Comparison of ENCODE assay signal across 16 cellular contexts in genomic region chr12:24608108-24608507, GRCh38.
A peak's percentile ranks its signal among the peaks of the same experiment; 100 is the strongest.
DNase-seq lines count a peak whose midpoint lies in the region; ATAC-seq and TF ChIP-seq lines count a peak whose summit lies in the region.
"Had no signal": no experiment of that assay in that cellular context is flagged by ENCODE, and none has a peak within 500 bp of the region (broad histone marks: within the 10 kb centered on the region; RNA-seq: fewer than 3 reads in every experiment).

No MANE protein-coding gene starts in this region.

- no peak overlapping the region for H4K5ac ChIP-seq in mesendoderm (ENCODE audit: low read length)

- H3K4ac ChIP-seq in mesendoderm (ENCODE audit: low read depth, low read length) = no peak overlapping the region

- H3K27me3 ChIP-seq in endodermal cell (ENCODE audit: control insufficient read depth, insufficient read depth, low read length, poor library complexity, severe bottlenecking) = no peaks in the 10 kb centered on the region
- H3K27me3 ChIP-seq in mesendoderm (ENCODE audit: insufficient read depth, low read length, poor library complexity) = no peaks in the 10 kb centered on the region
- no peaks in the 10 kb centered on the region for H3K27me3 ChIP-seq in Karpas-422 (ENCODE audit: low read length)

- H3K9me3 ChIP-seq in endodermal cell (ENCODE audit: control insufficient read depth, low read length) = peaks cover 38% of the 10 kb centered on the region
- no peaks in the 10 kb centered on the region for H3K9me3 ChIP-seq in Karpas-422 (ENCODE audit: low read length)
- H3K9me3 ChIP-seq: HAP-1 had no signal

- no peak overlapping the region for H2AFZ ChIP-seq in Karpas-422 (ENCODE audit: low read length)

- DNase-seq in activated B cell treated with CpG ODN at 0.5 μM for 24 hours (no peak), endodermal cell (no peak), mesendoderm (no peak), Karpas-422 (no peak), NCI-H2227 treated with DMSO at 0.1 percent for 48 hours (lab: John Stamatoyannopoulos, UW) (no peak)
- no peak for DNase-seq in activated CD8-positive, alpha-beta memory T cell treated with anti-CD3 and anti-CD28 coated beads for 24 hours
- DNase-seq: C1 segment of cervical spinal cord; Calu3; CD4-positive, alpha-beta memory T cell; COR-L47; DMS79 treated with DMSO at 0.1 percent for 48 hours; GF-D8; GOT3; HFFc6 had no signal

- 38 to 80% methylated on average over 1 of the region's 1 CpG for WGBS in endodermal cell (ENCODE audit: insufficient coverage in 1 of 2, insufficient read length in 1 of 2), 2 experiments
- WGBS in mesendoderm (ENCODE audit: extremely low coverage, insufficient coverage, low lambda C conversion rate) = no CpG with 5 or more reads among the region's 1 CpG

- peak overlapping the region; percentile 90 for H3K18ac ChIP-seq in mesendoderm (ENCODE audit: low read length)

- H3K27ac Mint-ChIP-seq in activated B cell treated with CpG ODN at 0.5 μM for 24 hours (peak overlapping the region; percentile 26), endodermal cell (no peak overlapping the region)
- H3K27ac Mint-ChIP-seq: CD4-positive, alpha-beta memory T cell; HFFc6 had no signal

- no peaks in the 10 kb centered on the region for H4K20me1 ChIP-seq in Karpas-422 (ENCODE audit: insufficient read depth, low read depth, low read length)

- H3K36me3 ChIP-seq in endodermal cell (ENCODE audit: control insufficient read depth, insufficient read depth, low read length) (no peaks in the 10 kb centered on the region), mesendoderm (ENCODE audit: control insufficient read depth, insufficient read depth, low read length) (no peaks in the 10 kb centered on the region), Karpas-422 (ENCODE audit: insufficient read depth, low read length) (no peaks in the 10 kb centered on the region)
- H3K36me3 ChIP-seq: HAP-1 had no signal

- H3K4me2 ChIP-seq in mesendoderm (ENCODE audit: low read length) (no peak overlapping the region), Karpas-422 (ENCODE audit: low read depth, low read length, poor library complexity, severe bottlenecking) (no peak overlapping the region)

- no peak overlapping the region for H3K23ac ChIP-seq in mesendoderm (ENCODE audit: low read length)

- H4K8ac ChIP-seq in mesendoderm (ENCODE audit: low read depth, low read length) = no peak overlapping the region

- intact Hi-C loops in activated B cell treated with CpG ODN at 0.5 μM for 24 hours (cut with micrococcal nuclease) = loop anchor here (5.0 kb wide), 1 partner anchor 39 kb away; no protein-coding TSS in a partner anchor

- peak overlapping the region; percentile 32 for H2BK5ac ChIP-seq in mesendoderm (ENCODE audit: low read length)

- H3K27me3 Mint-ChIP-seq in activated B cell treated with CpG ODN at 0.5 μM for 24 hours (no peaks in the 10 kb centered on the region), endodermal cell (ENCODE audit: insufficient read depth) (peaks cover 7% of the 10 kb centered on the region)

- ATAC-seq in activated B cell treated with CpG ODN at 0.5 μM for 24 hours (ENCODE audit: low read depth) = no peak
- ATAC-seq in GM21825 (IDR thresholded peaks at IDR 0.05; ENCODE audit: unreplicated experiment) = no peak

- no peaks in the 10 kb centered on the region for H3K79me1 ChIP-seq in mesendoderm (ENCODE audit: low read length)

- CTCF ChIA-PET in activated B cell treated with CpG ODN at 0.5 μM for 24 hours (lab: Charles Lee) = no interaction called here

- POLR2A ChIA-PET in activated B cell treated with CpG ODN at 0.5 μM for 24 hours (lab: Charles Lee) = no interaction called here

- H3K9ac ChIP-seq in endodermal cell (ENCODE audit: extremely low read depth, low read length, poor library complexity, severe bottlenecking) (no peak overlapping the region), mesendoderm (ENCODE audit: low read length) (no peak overlapping the region), Karpas-422 (ENCODE audit: low read length) (no peak overlapping the region)

- no peaks in the 10 kb centered on the region for H3K9me2 ChIP-seq in Karpas-422 (replicated peaks; ENCODE audit: insufficient read depth, low read length)

- H3K4me3 Mint-ChIP-seq in activated B cell treated with CpG ODN at 0.5 μM for 24 hours = no peak overlapping the region
- H3K4me3 Mint-ChIP-seq in endodermal cell = no peak overlapping the region
- H3K4me3 Mint-ChIP-seq: CD4-positive, alpha-beta memory T cell; HFFc6 had no signal

- H2AK5ac ChIP-seq in mesendoderm (ENCODE audit: low read length) = no peak overlapping the region

- no peak overlapping the region for H2BK15ac ChIP-seq in mesendoderm (replicated peaks; ENCODE audit: low read depth)

- peaks cover 3% of the 10 kb centered on the region for H3K9me3 Mint-ChIP-seq in activated B cell treated with CpG ODN at 0.5 μM for 24 hours
- H3K9me3 Mint-ChIP-seq in endodermal cell = peaks cover 49% of the 10 kb centered on the region

- H3K79me2 ChIP-seq in mesendoderm (ENCODE audit: control insufficient read depth, insufficient read depth, low read length) (no peaks in the 10 kb centered on the region), Karpas-422 (ENCODE audit: low read length) (no peaks in the 10 kb centered on the region)

- TF ChIP-seq CTCF in activated B cell treated with CpG ODN at 0.5 μM for 24 hours (IDR thresholded peaks at IDR 0.05) (no peak), endodermal cell (conservative IDR thresholded peaks at IDR 0.05) (no peak)

- peaks cover 32% of the 10 kb centered on the region for H3K4me1 Mint-ChIP-seq in activated B cell treated with CpG ODN at 0.5 μM for 24 hours
- H3K4me1 Mint-ChIP-seq in endodermal cell = peaks cover 11% of the 10 kb centered on the region
- H3K4me1 Mint-ChIP-seq: CD4-positive, alpha-beta memory T cell had no signal

- H3K36me3 Mint-ChIP-seq in activated B cell treated with CpG ODN at 0.5 μM for 24 hours (ENCODE audit: low read depth) = no peaks in the 10 kb centered on the region
- peaks cover 8% of the 10 kb centered on the region for H3K36me3 Mint-ChIP-seq in endodermal cell (ENCODE audit: low read depth)
- H3K36me3 Mint-ChIP-seq: CD4-positive, alpha-beta memory T cell had no signal

- no peak overlapping the region for H2BK120ac ChIP-seq in mesendoderm (ENCODE audit: low read depth, low read length)

- H3K27ac ChIP-seq in endodermal cell (ENCODE audit: low read depth, low read length) = no peak overlapping the region
- H3K27ac ChIP-seq in mesendoderm (ENCODE audit: low read depth, low read length) = no peak overlapping the region
- no peak overlapping the region for H3K27ac ChIP-seq in Karpas-422 (ENCODE audit: low read length)

- peak overlapping the region; percentile 30 for H3K4me3 ChIP-seq in endodermal cell (ENCODE audit: low read length)
- H3K4me3 ChIP-seq in mesendoderm (ENCODE audit: low read length) = no peak overlapping the region
- no peak overlapping the region for H3K4me3 ChIP-seq in Karpas-422 (ENCODE audit: low read length)
- H3K4me3 ChIP-seq: HAP-1 had no signal

- H3K56ac ChIP-seq in mesendoderm (ENCODE audit: low read length) = peak overlapping the region; percentile 4

- H3K4me1 ChIP-seq in endodermal cell (ENCODE audit: control insufficient read depth, insufficient read depth, low read length) = no peaks in the 10 kb centered on the region
- no peaks in the 10 kb centered on the region for H3K4me1 ChIP-seq in mesendoderm (ENCODE audit: control insufficient read depth, low read depth, low read length)
- H3K4me1 ChIP-seq in Karpas-422 (ENCODE audit: low read length) = peaks cover 10% of the 10 kb centered on the region
- H3K4me1 ChIP-seq: HAP-1 had no signal
